In genomic region chr19:28074773-28075172, GRCh38 we compare ENCODE assay signal across 1 cellular context.
TF ChIP-seq lines count a peak whose summit lies in the region.

No MANE protein-coding gene starts in this region.

TF ChIP-seq in H1, 55 proteins besides CTCF, POLR2A, EP300 and RAD21 (continued from another document):
- TF ChIP-seq FOSL1 (IDR thresholded peaks at IDR 0.05; ENCODE audit: insufficient read depth, low read depth, low read length) (no peak), CREB1 (IDR thresholded peaks at IDR 0.05) (no peak), ATF3 (IDR thresholded peaks at IDR 0.05; ENCODE audit: insufficient read depth, low read depth, low read length) (no peak), SUZ12 (IDR thresholded peaks at IDR 0.05; ENCODE audit: low read length) (no peak), ATF2 (IDR thresholded peaks at IDR 0.05; ENCODE audit: low read length) (no peak), CEBPB (IDR thresholded peaks at IDR 0.05; ENCODE audit: low read depth, low read length) (no peak), BRCA1 (IDR thresholded peaks at IDR 0.05; ENCODE audit: low read depth, low read length) (no peak), SIN3A (conservative IDR thresholded peaks at IDR 0.05 in 1 of 2, IDR thresholded peaks at IDR 0.05 in 1 of 2; ENCODE audit: low read depth in 1 of 2, low read length in 2 of 2) (no peak)
